ENCODE assay signal across 24 cellular contexts in genomic region chr10:58072634-58073033, GRCh38.
"Had no signal": no experiment of that assay in that cellular context is flagged by ENCODE, and none has a peak within 500 bp of the region (broad histone marks: within the 10 kb centered on the region; RNA-seq: fewer than 3 reads in every experiment).

No MANE protein-coding gene starts in this region.

- H3K36me3 ChIP-seq: colonic mucosa, esophagus muscularis mucosa, esophagus squamous epithelium, gastrocnemius medialis, gastroesophageal sphincter, heart left ventricle, heart right ventricle had no signal

- H3K4me3 ChIP-seq: colonic mucosa, coronary artery, dorsolateral prefrontal cortex, esophagus muscularis mucosa, esophagus squamous epithelium, gastrocnemius medialis, gastroesophageal sphincter, heart left ventricle, heart right ventricle had no signal

- H3K4me1 ChIP-seq: colonic mucosa, esophagus muscularis mucosa, esophagus squamous epithelium, foreskin keratinocyte, gastrocnemius medialis, gastroesophageal sphincter, heart left ventricle, heart right ventricle had no signal

- H3K9me3 ChIP-seq: colonic mucosa, esophagus muscularis mucosa, esophagus squamous epithelium, gastrocnemius medialis, gastroesophageal sphincter, heart left ventricle, heart right ventricle had no signal

- H3K27ac ChIP-seq: colonic mucosa, coronary artery, dorsolateral prefrontal cortex, epithelial cell of prostate, esophagus muscularis mucosa, esophagus squamous epithelium, foreskin keratinocyte, gastrocnemius medialis, gastroesophageal sphincter, heart left ventricle, heart right ventricle had no signal

- ATAC-seq: effector memory CD8-positive, alpha-beta T cell; esophagus mucosa; foreskin keratinocyte; gastrocnemius medialis; gastroesophageal sphincter; heart left ventricle; heart right ventricle had no signal

- H3K27me3 ChIP-seq: colonic mucosa, dorsolateral prefrontal cortex, esophagus muscularis mucosa, esophagus squamous epithelium, foreskin keratinocyte, gastrocnemius medialis, gastroesophageal sphincter, heart left ventricle, heart right ventricle had no signal

- DNase-seq: colonic mucosa; cortex of kidney; dermis blood vessel endothelial cell; dorsolateral prefrontal cortex; effector CD4-positive, alpha-beta T cell; effector CD8-positive, alpha-beta T cell; effector memory CD4-positive, alpha-beta T cell; effector memory CD8-positive, alpha-beta T cell; endodermal cell; erythroblast; esophagus squamous epithelium; foreskin fibroblast; foreskin keratinocyte; foreskin melanocyte; gastrocnemius medialis; glutamatergic neuron; head of caudate nucleus; heart left ventricle; heart right ventricle had no signal
